In genomic region chr4:121307441-121308327, GRCh38 we compare ENCODE assay signal across 7 cellular contexts.
A peak's percentile ranks its signal among the peaks of the same experiment; 100 is the strongest.
DNase-seq lines count a peak whose midpoint lies in the region; ATAC-seq, FAIRE-seq and TF ChIP-seq lines count a peak whose summit lies in the region.

No MANE protein-coding gene starts in this region.

- FAIRE-seq in K562 (lab: Jason Lieb, UNC): peak; percentile 57

- H2AK5ac ChIP-seq in mesendoderm (ENCODE audit: low read length): no peak overlapping the region

- H3K36me3 ChIP-seq in GM06990 (ENCODE audit: control insufficient read depth, insufficient read depth, low read length): no peaks in the 10 kb centered on the region
- no peaks in the 10 kb centered on the region for H3K36me3 ChIP-seq in K562 (ENCODE audit: control insufficient read depth, insufficient read depth, low read length)
- H3K36me3 ChIP-seq in mesendoderm (ENCODE audit: control insufficient read depth, insufficient read depth, low read length): no peaks in the 10 kb centered on the region

- WGBS in K562 (ENCODE audit: insufficient coverage, low coverage, missing lambda C conversion rate): 0% methylated on average over 5 of the region's 5 CpGs
- no CpG with 5 or more reads among the region's 5 CpGs for WGBS in mesendoderm (ENCODE audit: extremely low coverage, insufficient coverage, low lambda C conversion rate)

- peak; percentile 9 to 43; a peak in 2 of 4 replicates for TF ChIP-seq RAD21 in K562 (CRISPR knock-in tag; conservative IDR thresholded peaks at IDR 0.05 in 1 of 2, IDR thresholded peaks at IDR 0.05 in 1 of 2)

- H2AFZ ChIP-seq in K562 (ENCODE audit: low read depth, low read length): no peak overlapping the region

- H3K27me3 ChIP-seq in GM06990 (replicated peaks; ENCODE audit: control insufficient read depth, insufficient read depth, low read length) (no peaks in the 10 kb centered on the region), K562 (ENCODE audit: control insufficient read depth in 2 of 2, insufficient read depth in 2 of 2, low read length in 2 of 2) (no peaks in the 10 kb centered on the region), mesendoderm (ENCODE audit: insufficient read depth, low read length, poor library complexity) (no peaks in the 10 kb centered on the region)

- no peak overlapping the region for H2BK120ac ChIP-seq in mesendoderm (ENCODE audit: low read depth, low read length)

- TF ChIP-seq EP300 in K562 (IDR thresholded peaks at IDR 0.05; ENCODE audit: low read length): no peak

- no peak overlapping the region for H3K56ac ChIP-seq in mesendoderm (ENCODE audit: low read length)

- H4K20me1 ChIP-seq in K562 (replicated peaks; ENCODE audit: control insufficient read depth, insufficient read depth, low read length): no peaks in the 10 kb centered on the region

- no peak overlapping the region for H3K4me2 ChIP-seq in K562 (ENCODE audit: insufficient read depth, low read length)
- no peak overlapping the region for H3K4me2 ChIP-seq in mesendoderm (ENCODE audit: low read length)

- POLR2A ChIA-PET in K562 (lab: Yijun Ruan, JAX): interaction anchor here (0.6 kb wide), 1 partner anchor 13 kb away, joined by 5 read pairs; no protein-coding TSS in a partner anchor

- no peak for TF ChIP-seq POLR2A in K562 (conservative IDR thresholded peaks at IDR 0.05)

- no peak overlapping the region for H4K8ac ChIP-seq in mesendoderm (ENCODE audit: low read depth, low read length)

- TF ChIP-seq CTCF in GM06990 (IDR thresholded peaks at IDR 0.05; ENCODE audit: insufficient read depth, low read length, poor library complexity, severe bottlenecking) (peak; percentile 84), K562 (IDR thresholded peaks at IDR 0.05 in 2 of 3, conservative IDR thresholded peaks at IDR 0.05 in 1 of 3; ENCODE audit: insufficient read depth in 2 of 3, low read depth in 1 of 3, low read length in 3 of 3) (peak; percentile 61 to 65 (median 64); a peak in 5 of 6 replicates)

- no peak overlapping the region for H4K5ac ChIP-seq in mesendoderm (ENCODE audit: low read length)

- no peaks in the 10 kb centered on the region for H3K79me1 ChIP-seq in mesendoderm (ENCODE audit: low read length)

- CTCF ChIA-PET in K562 (lab: Yijun Ruan, JAX; ENCODE audit: low intra/inter-chr PET ratio): interaction anchor here (1.5 kb wide), 1 partner anchor 115 kb away, joined by 5 read pairs; no protein-coding TSS in a partner anchor

- no TSS peak for BruUV-seq in K562 (replicated peaks; lab: Mats Ljungman, UMichigan)

- in situ Hi-C loops in K562 (cut with MboI): no loop called here

- no peak overlapping the region for H3K23ac ChIP-seq in mesendoderm (ENCODE audit: low read length)

- H3K4ac ChIP-seq in mesendoderm (ENCODE audit: low read depth, low read length): no peak overlapping the region

- H3K4me1 ChIP-seq in K562 (replicated peaks in 1 of 2; ENCODE audit: control insufficient read depth in 2 of 2, insufficient read depth in 2 of 2, low read length in 2 of 2) (no peaks in the 10 kb centered on the region), mesendoderm (ENCODE audit: control insufficient read depth, low read depth, low read length) (no peaks in the 10 kb centered on the region)

- H3K4me3 ChIP-seq in GM06990 (replicated peaks; ENCODE audit: low read depth, low read length): no peak overlapping the region
- no peak overlapping the region for H3K4me3 ChIP-seq in K562
- H3K4me3 ChIP-seq in mesendoderm (ENCODE audit: low read length): no peak overlapping the region

- peak; percentile 53 for DNase-seq in GM06990 (ENCODE audit: extremely low read depth, insufficient read length)
- peak; percentile 3 to 23 for DNase-seq in SHP77 (lab: John Stamatoyannopoulos, UW)
- peak; percentile 25 to 56 (median 39) for DNase-seq in K562 (ENCODE audit: extremely low read depth in 1 of 4, low spot score in 3 of 4)
- DNase-seq in mesendoderm: peak; percentile 86
- DNase-seq in NCI-H2081 treated with DMSO at 0.1 percent for 48 hours (lab: John Stamatoyannopoulos, UW): no peak

- peak; percentile 92 for ATAC-seq in GM21367 (IDR thresholded peaks at IDR 0.05; ENCODE audit: unreplicated experiment)
- ATAC-seq in HG03520 (IDR thresholded peaks at IDR 0.05; ENCODE audit: unreplicated experiment): peak; percentile 94
- ATAC-seq in K562: peak; percentile 71

- H3K9ac ChIP-seq in K562 (ENCODE audit: insufficient read depth in 1 of 2, low read depth in 2 of 2, low read length in 2 of 2) (no peak overlapping the region), mesendoderm (ENCODE audit: low read length) (no peak overlapping the region)

- no peak overlapping the region for H2BK15ac ChIP-seq in mesendoderm (replicated peaks; ENCODE audit: low read depth)

- H3K18ac ChIP-seq in mesendoderm (ENCODE audit: low read length): no peak overlapping the region

- intact Hi-C loops in K562 (cut with micrococcal nuclease): loop anchor here (2.0 kb wide), 1 partner anchor 115 kb away; no protein-coding TSS in a partner anchor

- H3K27ac ChIP-seq in K562 (ENCODE audit: extremely low read depth, low read depth, low read length) (no peak overlapping the region), mesendoderm (ENCODE audit: low read depth, low read length) (no peak overlapping the region)

- no peaks in the 10 kb centered on the region for H3K9me1 ChIP-seq in K562 (ENCODE audit: control insufficient read depth, insufficient read depth, low read length)

- H2BK5ac ChIP-seq in mesendoderm (ENCODE audit: low read length): no peak overlapping the region

- H3K79me2 ChIP-seq in K562 (ENCODE audit: control insufficient read depth, insufficient read depth, low read length) (no peaks in the 10 kb centered on the region), mesendoderm (ENCODE audit: control insufficient read depth, insufficient read depth, low read length) (no peaks in the 10 kb centered on the region)

- H3K9me3 ChIP-seq in K562 (replicated peaks; ENCODE audit: control insufficient read depth, insufficient read depth, low read depth, low read length): no peaks in the 10 kb centered on the region

TF ChIP-seq in K562, 482 proteins besides CTCF, POLR2A, EP300 and RAD21:
- TF ChIP-seq SMC3 (conservative IDR thresholded peaks at IDR 0.05; ENCODE audit: insufficient read depth, low read depth, low read length): 0 out of 2 replicates have a peak, but pooled peaks have one; percentile 23
- no peak for TF ChIP-seq ZNF212 (CRISPR knock-in tag; IDR thresholded peaks at IDR 0.05)
- no peak for TF ChIP-seq CBX1 (IDR thresholded peaks at IDR 0.05; ENCODE audit: low read depth)
- no peak for TF ChIP-seq PHF20 (IDR thresholded peaks at IDR 0.05; ENCODE audit: partially characterized antibody)
- TF ChIP-seq SLC30A9 (CRISPR knock-in tag; IDR thresholded peaks at IDR 0.05): no peak
- TF ChIP-seq COPS2 (conservative IDR thresholded peaks at IDR 0.05): no peak
